Comparison of ENCODE assay signal across 8 cellular contexts in genomic region chr15:89017370-89018066, GRCh38.
DNase-seq lines count a peak whose midpoint lies in the region; ATAC-seq and TF ChIP-seq lines count a peak whose summit lies in the region.

No MANE protein-coding gene starts in this region.

- H3K27me3 Mint-ChIP-seq in natural killer cell (ENCODE audit: low read depth in 2 of 2), result peaks cover 27 to 54% of the 10 kb centered on the region in 2 donors

- no peaks in the 10 kb centered on the region for H3K9me3 Mint-ChIP-seq in natural killer cell

- TF ChIP-seq CTCF in Peyer's patch (IDR thresholded peaks at IDR 0.05) (peak; percentile 25 to 64 (median 54)), fibroblast of mammary gland (conservative IDR thresholded peaks at IDR 0.05; ENCODE audit: control insufficient read depth, insufficient read depth, low read depth, low read length) (peak; percentile 84), natural killer cell (IDR thresholded peaks at IDR 0.05) (peak; percentile 68)

- H3K4me1 ChIP-seq in HUES64 (ENCODE audit: insufficient read depth, low read length) (peaks cover 7% of the 10 kb centered on the region; the same call in 1 of the 2 replicates), Peyer's patch (no peaks in the 10 kb centered on the region)

- 13% methylated on average over 38 of the region's 38 CpGs for WGBS in HUES64

- H3K27ac ChIP-seq in HUES64 (ENCODE audit: low read depth, low read length) (no peak overlapping the region), Peyer's patch (peak overlapping the region in 2 of 4 donors; percentile 3 to 10)

- intact Hi-C loops in natural killer cell (cut with micrococcal nuclease), result loop anchor here (1.0 to 5.0 kb wide), 2 partner anchors 113 to 395 kb away; partner anchors contain the start of gene AEN

- H3K4me3 ChIP-seq in HUES64 (ENCODE audit: low read length) (peak overlapping the region; percentile 32), Peyer's patch (peak overlapping the region in 1 of 4 donors; percentile 15), fibroblast of mammary gland (ENCODE audit: control insufficient read depth, low read depth, low read length) (peak overlapping the region; percentile 41)

- DNase-seq in A172 (ENCODE audit: low spot score) (peak; percentile 83), Peyer's patch (peak; percentile 60 to 83 (median 73)), activated T-helper 1 cell treated with Interleukin-2 at 50 U/mL for 16 hours (ENCODE audit: low read depth) (peak; percentile 68), fibroblast of mammary gland (ENCODE audit: low read depth) (peak; percentile 96), natural killer cell (peak; percentile 74)
- DNase-seq in stimulated activated CD8-positive, alpha-beta memory T cell treated with anti-CD3 and anti-CD28 coated beads, Interleukin-7, amount 100 ng/mL, for 48 hours (ENCODE audit: extremely low read depth in 1 of 2, low read depth in 1 of 2), result peak; percentile 60 to 71

- no peak overlapping the region; the same call in 1 of the 2 replicates for H3K9ac ChIP-seq in HUES64 (ENCODE audit: low read depth, low read length)

- peak overlapping the region; percentile 44 to 61 for H3K27ac Mint-ChIP-seq in natural killer cell

- H3K4me1 Mint-ChIP-seq in natural killer cell, result peaks cover 8 to 11% of the 10 kb centered on the region in 2 donors

- H3K27me3 ChIP-seq in HUES64 (ENCODE audit: insufficient read depth, low read length) (peaks cover 13% of the 10 kb centered on the region), Peyer's patch (no peaks in the 10 kb centered on the region)

- H3K4me3 Mint-ChIP-seq in natural killer cell, result peak overlapping the region; percentile 80

- ATAC-seq in GM18517 (IDR thresholded peaks at IDR 0.05; ENCODE audit: unreplicated experiment) (peak; percentile 55), natural killer cell (peak; percentile 85 to 97 (median 93))

- H3K36me3 ChIP-seq in HUES64 (ENCODE audit: insufficient read depth, low read length) (no peaks in the 10 kb centered on the region), Peyer's patch (no peaks in the 10 kb centered on the region)

- no peak for TF ChIP-seq POLR2A in Peyer's patch (IDR thresholded peaks at IDR 0.05)

- H3K9me3 ChIP-seq in HUES64 (ENCODE audit: insufficient read depth, low read depth, low read length) (peaks cover 12% of the 10 kb centered on the region; the same call in 1 of the 2 replicates), Peyer's patch (no peaks in the 10 kb centered on the region)

- H3K36me3 Mint-ChIP-seq in natural killer cell, result no peaks in the 10 kb centered on the region
